Comparison of ENCODE assay signal across 8 cellular contexts in genomic region chr14:88323086-88323519, GRCh38. TPM values are rescaled to one million over a fixed set of nuclear protein-coding genes. Genes with fewer than 3 reads are reported as not detected.
DNase-seq lines count a peak whose midpoint lies in the region; ATAC-seq and TF ChIP-seq lines count a peak whose summit lies in the region.

Gene KCNK10, minus strand, starts transcription at chr14:88323269. Its CDS starts 471 bp downstream, at chr14:88322798.

- DNase-seq in Ammon's horn (ENCODE audit: low spot score) = peak; percentile 60
- no peak for DNase-seq in breast epithelium (ENCODE audit: low spot score in 2 of 2)
- no peak for DNase-seq in naive thymus-derived CD8-positive, alpha-beta T cell
- no peak for DNase-seq in medulla oblongata (ENCODE audit: extremely low spot score)
- no peak for DNase-seq in uterus
- DNase-seq in AG20443 (ENCODE audit: low spot score) = no peak

- H3K4me3 ChIP-seq in breast epithelium (peak within 1 kb of the TSS; percentile 15 to 59 (median 38)), uterus (no peak within 1 kb of the TSS)

- H3K4me3 Mint-ChIP-seq in naive thymus-derived CD8-positive, alpha-beta T cell = peak within 1 kb of the TSS in 9 of 10 donors; percentile 22 to 76 (median 52)

- POLR2A ChIA-PET in naive thymus-derived CD8-positive, alpha-beta T cell (lab: Charles Lee) = no interaction called here

- H3K36me3 ChIP-seq in breast epithelium (no peaks in the 10 kb centered on the region), uterus (no peaks in the 10 kb centered on the region)

- H3K9me3 Mint-ChIP-seq in naive thymus-derived CD8-positive, alpha-beta T cell = peaks cover 0 to 2% (median 0%) of the 10 kb centered on the region in 9 donors

- ATAC-seq in GM18909 (IDR thresholded peaks at IDR 0.05; ENCODE audit: poor library complexity, unreplicated experiment) = peak; percentile 41
- peak; percentile 31 for ATAC-seq in HG03159 (IDR thresholded peaks at IDR 0.05; ENCODE audit: unreplicated experiment)
- no peak for ATAC-seq in naive thymus-derived CD8-positive, alpha-beta T cell

- H3K4me1 Mint-ChIP-seq in naive thymus-derived CD8-positive, alpha-beta T cell = peaks cover 0 to 6% (median 3%) of the 10 kb centered on the region in 4 donors

- intact Hi-C loops in breast epithelium (cut with DNase I; ENCODE audit: low total_unique reads) = no loop called here
- intact Hi-C loops in uterus (cut with DNase I; ENCODE audit: low total_unique reads) = no loop called here

- TF ChIP-seq POLR2A in breast epithelium (IDR thresholded peaks at IDR 0.05) (no peak), uterus (IDR thresholded peaks at IDR 0.05) (no peak)

- H3K4me1 ChIP-seq in breast epithelium (peaks cover 4 to 5% of the 10 kb centered on the region in 2 donors), uterus (peaks cover 0 to 5% of the 10 kb centered on the region in 2 donors)

- peaks cover 0 to 75% of the 10 kb centered on the region in 2 donors for H3K27me3 ChIP-seq in breast epithelium
- H3K27me3 ChIP-seq in uterus = peaks cover 0 to 32% of the 10 kb centered on the region in 2 donors

- H3K27ac Mint-ChIP-seq in naive thymus-derived CD8-positive, alpha-beta T cell = no peak within 1 kb of the TSS

- H3K9me3 ChIP-seq in breast epithelium (no peaks in the 10 kb centered on the region), uterus (no peaks in the 10 kb centered on the region)

- H3K36me3 Mint-ChIP-seq in naive thymus-derived CD8-positive, alpha-beta T cell = no peaks in the 10 kb centered on the region

- H3K27ac ChIP-seq in breast epithelium (no peak within 1 kb of the TSS), uterus (no peak within 1 kb of the TSS)

- peaks cover 27 to 46% (median 36%) of the 10 kb centered on the region in 5 donors for H3K27me3 Mint-ChIP-seq in naive thymus-derived CD8-positive, alpha-beta T cell

- no peak for TF ChIP-seq CTCF in breast epithelium (IDR thresholded peaks at IDR 0.05)
- TF ChIP-seq CTCF in uterus (IDR thresholded peaks at IDR 0.05) = no peak

RNA-seq across cellular contexts. Expression of gene KCNK10, which starts in this region (rescaled TPM):
- total RNA-seq in breast epithelium = under 1 TPM in 1 of 3 donors, not detected in 2; 0.33 TPM
- total RNA-seq in naive thymus-derived CD8-positive, alpha-beta T cell = not detected
- not detected for polyA plus RNA-seq in naive thymus-derived CD8-positive, alpha-beta T cell
- under 1 TPM in 1 of 4 donors, not detected in 3; 0.14 TPM for total RNA-seq in uterus

Comparison
In these comparisons a context has a peak if more than half of its experiments do, and no peak if none do; other contexts are left out.
1. ATAC-seq: peak in GM18909 (single experiment) and HG03159 (single experiment); none in naive thymus-derived CD8-positive, alpha-beta T cell (0 of 2).
2. H3K4me3 ChIP-seq: peak in breast epithelium (3 of 3); none in uterus (0 of 2).